Comparison of ENCODE assay signal across 29 cellular contexts in genomic region chr12:17503742-17504141, GRCh38.
"Had no signal": no experiment of that assay in that cellular context is flagged by ENCODE, and none has a peak within 500 bp of the region (broad histone marks: within the 10 kb centered on the region; RNA-seq: fewer than 3 reads in every experiment).

No MANE protein-coding gene starts in this region.

- H2AFZ ChIP-seq: neural progenitor cell, parathyroid adenoma had no signal

- H3K9ac ChIP-seq: neural progenitor cell, parathyroid adenoma had no signal

- H3K4me1 ChIP-seq: neural progenitor cell, parathyroid adenoma, psoas muscle, right lobe of liver, suprapubic skin, tibial artery, transverse colon, upper lobe of right lung, uterus had no signal

- H3K4me3 ChIP-seq: neural progenitor cell, ovary, psoas muscle, right lobe of liver, sigmoid colon, suprapubic skin, testis, tibial artery, transverse colon, upper lobe of right lung, uterus had no signal

- H3K9me3 Mint-ChIP-seq: nephron, neural progenitor cell, type B pancreatic cell had no signal

- H3K4me3 Mint-ChIP-seq: natural killer cell; nephron; neural progenitor cell; stimulated activated effector memory CD8-positive, alpha-beta T cell treated with anti-CD3 and anti-CD28 coated beads, Interleukin-12 subunit alpha, Interleukin-12 subunit beta, amount 100 ng/mL, for 72 hours; stimulated activated naive CD8-positive, alpha-beta T cell treated with anti-CD3 and anti-CD28 coated beads, Interleukin-15, amount 100 ng/mL, for 72 hours; type B pancreatic cell had no signal

- H3K9me3 ChIP-seq: ovary, psoas muscle, right lobe of liver, sigmoid colon, suprapubic skin, testis, tibial artery, transverse colon, upper lobe of right lung, uterus had no signal

- H3K79me2 ChIP-seq: parathyroid adenoma had no signal

- H3K27me3 Mint-ChIP-seq: progenitor cell of endocrine pancreas; stimulated activated naive CD8-positive, alpha-beta T cell treated with anti-CD3 and anti-CD28 coated beads, Interleukin-15, amount 100 ng/mL, for 72 hours had no signal

- H3K4me1 Mint-ChIP-seq: natural killer cell; nephron; neural progenitor cell; stimulated activated effector memory CD8-positive, alpha-beta T cell treated with anti-CD3 and anti-CD28 coated beads, Interleukin-12 subunit alpha, Interleukin-12 subunit beta, amount 100 ng/mL, for 72 hours; stimulated activated naive CD8-positive, alpha-beta T cell treated with anti-CD3 and anti-CD28 coated beads, Interleukin-15, amount 100 ng/mL, for 72 hours had no signal

- H3K27me3 ChIP-seq: neural progenitor cell, ovary, right lobe of liver, sigmoid colon, suprapubic skin, testis, tibial artery, transverse colon, upper lobe of right lung, uterus had no signal

- H3K27ac ChIP-seq: neural progenitor cell, ovary, parathyroid adenoma, psoas muscle, right lobe of liver, sigmoid colon, suprapubic skin, testis, tibial artery, transverse colon, upper lobe of right lung, uterus had no signal

- H3K4me2 ChIP-seq: neural progenitor cell had no signal

- ATAC-seq: natural killer cell; psoas muscle; right cardiac atrium; right lobe of liver; stimulated activated effector memory CD8-positive, alpha-beta T cell treated with anti-CD3 and anti-CD28 coated beads, Interleukin-12 subunit alpha, Interleukin-12 subunit beta, amount 100 ng/mL, for 72 hours; stimulated activated naive CD8-positive, alpha-beta T cell treated with anti-CD3 and anti-CD28 coated beads, Interleukin-15, amount 100 ng/mL, for 72 hours; stimulated activated naive CD8-positive, alpha-beta T cell treated with anti-CD3 and anti-CD28 coated beads, Interleukin-15, Interleukin-2, amounts not matched to agents 100 U/mL and 50 U/mL, for 24 hours; upper lobe of right lung had no signal

- H3K36me3 Mint-ChIP-seq: natural killer cell; neural progenitor cell; stimulated activated effector memory CD8-positive, alpha-beta T cell treated with anti-CD3 and anti-CD28 coated beads, Interleukin-12 subunit alpha, Interleukin-12 subunit beta, amount 100 ng/mL, for 72 hours; type B pancreatic cell had no signal

- H3K27ac Mint-ChIP-seq: natural killer cell; nephron; neural progenitor cell; progenitor cell of endocrine pancreas; stimulated activated effector memory CD8-positive, alpha-beta T cell treated with anti-CD3 and anti-CD28 coated beads, Interleukin-12 subunit alpha, Interleukin-12 subunit beta, amount 100 ng/mL, for 72 hours; stimulated activated naive CD8-positive, alpha-beta T cell treated with anti-CD3 and anti-CD28 coated beads, Interleukin-15, amount 100 ng/mL, for 72 hours; type B pancreatic cell had no signal

- H3K36me3 ChIP-seq: neural progenitor cell, ovary, right lobe of liver, sigmoid colon, suprapubic skin, tibial artery, transverse colon, upper lobe of right lung, uterus had no signal

- DNase-seq: natural killer cell; occipital lobe; ovary; posterior cingulate gyrus; psoas muscle; right cardiac atrium; right lobe of liver; sigmoid colon; small intestine; stimulated activated CD4-positive, alpha-beta T cell treated with anti-CD3 and anti-CD28 coated beads, Interleukin-15, amount 100 ng/mL, for 24 hours; stimulated activated CD4-positive, alpha-beta T cell treated with anti-CD3 and anti-CD28 coated beads, Interleukin-2, amount 100 ng/mL, for 24 hours; stimulated activated CD4-positive, alpha-beta T cell treated with anti-CD3 and anti-CD28 coated beads, Interleukin-2, amount 100 ng/mL, for 48 hours; stimulated activated CD4-positive, alpha-beta T cell treated with anti-CD3 and anti-CD28 coated beads, Interleukin-4, amount 100 ng/mL, for 24 hours; stimulated activated naive CD4-positive, alpha-beta T cell; stimulated activated naive CD8-positive, alpha-beta T cell treated with anti-CD3 and anti-CD28 coated beads, Interleukin-15, amount 100 ng/mL, for 72 hours; stimulated activated naive CD8-positive, alpha-beta T cell treated with anti-CD3 and anti-CD28 coated beads, Interleukin-15, Interleukin-2, amounts not matched to agents 100 U/mL and 50 U/mL, for 24 hours; substantia nigra; testis; tibial artery; transverse colon; upper lobe of right lung; uterus had no signal
